Comparison of ENCODE assay signal across 9 cellular contexts in genomic region chr22:40855104-40855959, GRCh38. TPM values are rescaled to one million over a fixed set of nuclear protein-coding genes. Genes with fewer than 3 reads are reported as not detected.
DNase-seq lines count a peak whose midpoint lies in the region; ATAC-seq and TF ChIP-seq lines count a peak whose summit lies in the region.
"Had no signal": no experiment of that assay in that cellular context is flagged by ENCODE, and none has a peak within 500 bp of the region (broad histone marks: within the 10 kb centered on the region; RNA-seq: fewer than 3 reads in every experiment).

No MANE protein-coding gene starts in this region.

- H3K4me1 Mint-ChIP-seq in brain = peaks cover 78% of the 10 kb centered on the region

- DNase-seq in GM12864 (ENCODE audit: low read depth) (no peak), NCI-H2227 (lab: John Stamatoyannopoulos, UW; ENCODE audit: unreplicated experiment) (peak; percentile 7), lower leg skin (ENCODE audit: low spot score in 2 of 2) (peak in 1 of 2 donors; percentile 26), NCI-H2107 treated with DMSO at 0.1 percent for 48 hours (lab: John Stamatoyannopoulos, UW; ENCODE audit: unreplicated experiment) (no peak), NCI-H2196 treated with DMSO at 0.1 percent for 48 hours (lab: John Stamatoyannopoulos, UW; ENCODE audit: unreplicated experiment) (no peak)

- TF ChIP-seq POLR2A in lower leg skin (IDR thresholded peaks at IDR 0.05) = no peak

- TF ChIP-seq CTCF in GM12864 (IDR thresholded peaks at IDR 0.05; ENCODE audit: low read depth, low read length, missing control alignments) (no peak), brain (conservative IDR thresholded peaks at IDR 0.05) (no peak), lower leg skin (IDR thresholded peaks at IDR 0.05) (no peak)

- no peaks in the 10 kb centered on the region for H3K9me3 Mint-ChIP-seq in brain

- intact Hi-C loops in lower leg skin (cut with DNase I; ENCODE audit: low total_unique reads) = no loop called here

- peak overlapping the region; percentile 91 to 100 (median 100) for H3K27ac Mint-ChIP-seq in brain

- H3K4me3 ChIP-seq in GM12864 (ENCODE audit: low read depth, low read length) (peak overlapping the region; percentile 73), lower leg skin (ENCODE audit: low read depth, poor library complexity, severe bottlenecking) (peak overlapping the region; percentile 97), thymus (ENCODE audit: low read length) (peak overlapping the region; percentile 91)

- WGBS in lower leg skin, 2 donors = 25 to 27% methylated on average over 19 of the region's 19 CpGs
- 48% methylated on average over 19 of the region's 19 CpGs for whole genome bisulfite sequencing in thymus

- no peaks in the 10 kb centered on the region for H3K27me3 ChIP-seq in thymus (ENCODE audit: control insufficient read depth, insufficient read depth)

- peak overlapping the region; percentile 96 to 100 (median 99) for H3K4me3 Mint-ChIP-seq in brain

- H3K36me3 ChIP-seq in thymus (ENCODE audit: control insufficient read depth, insufficient read depth) = no peaks in the 10 kb centered on the region

- no peaks in the 10 kb centered on the region for H3K9me3 ChIP-seq in thymus (ENCODE audit: control insufficient read depth)

- H3K27ac ChIP-seq in thymus (ENCODE audit: low read depth) = no peak overlapping the region

- peaks cover 22% of the 10 kb centered on the region for H3K36me3 Mint-ChIP-seq in brain

- no peak for ATAC-seq in GM18520 (IDR thresholded peaks at IDR 0.05; ENCODE audit: unreplicated experiment)

- peaks cover 13% of the 10 kb centered on the region for H3K4me1 ChIP-seq in thymus (ENCODE audit: control insufficient read depth, insufficient read depth, low read length)

- peaks cover 18% of the 10 kb centered on the region for H3K27me3 Mint-ChIP-seq in brain

RNA-seq across cellular contexts. Expression of gene ST13, which starts 1.1 kb away (rescaled TPM):
- polyA plus RNA-seq in brain (ENCODE audit: insufficient read depth, low read depth, low replicate concordance) (312 TPM), thymus (121 TPM)
- 100 to 1,000 TPM; 130 to 143 (median 139) TPM for total RNA-seq in lower leg skin

RNA-seq across cellular contexts. Expression of gene XPNPEP3, which starts 1.6 kb away (rescaled TPM):
- polyA plus RNA-seq in brain (ENCODE audit: insufficient read depth, low read depth, low replicate concordance) = 4.1 TPM
- total RNA-seq in lower leg skin = 10 to 100 TPM in 3 of 4 donors, 1 to 10 TPM in 1; 8.7 to 11.2 (median 10.6) TPM
- polyA plus RNA-seq in thymus = 7.1 TPM

RNA-seq across cellular contexts. Expression of gene DNAJB7, which starts 6.6 kb away (rescaled TPM):
- not detected for polyA plus RNA-seq in brain (ENCODE audit: insufficient read depth, low read depth, low replicate concordance)
- not detected for total RNA-seq in lower leg skin
- polyA plus RNA-seq in thymus = not detected
- total RNA-seq: activated CD8-positive, alpha-beta memory T cell treated with anti-CD3 and anti-CD28 coated beads for 36 hours had no signal

RNA-seq across cellular contexts. Expression of gene SLC25A17, which starts 36.2 kb away (rescaled TPM):
- 26.1 TPM for polyA plus RNA-seq in brain (ENCODE audit: insufficient read depth, low read depth, low replicate concordance)
- 10 to 100 TPM; 15.4 to 23.0 (median 19.5) TPM for total RNA-seq in lower leg skin
- polyA plus RNA-seq in thymus = 23.0 TPM
